19 cellular contexts compared by ENCODE assay signal in the genomic region with DNA sequence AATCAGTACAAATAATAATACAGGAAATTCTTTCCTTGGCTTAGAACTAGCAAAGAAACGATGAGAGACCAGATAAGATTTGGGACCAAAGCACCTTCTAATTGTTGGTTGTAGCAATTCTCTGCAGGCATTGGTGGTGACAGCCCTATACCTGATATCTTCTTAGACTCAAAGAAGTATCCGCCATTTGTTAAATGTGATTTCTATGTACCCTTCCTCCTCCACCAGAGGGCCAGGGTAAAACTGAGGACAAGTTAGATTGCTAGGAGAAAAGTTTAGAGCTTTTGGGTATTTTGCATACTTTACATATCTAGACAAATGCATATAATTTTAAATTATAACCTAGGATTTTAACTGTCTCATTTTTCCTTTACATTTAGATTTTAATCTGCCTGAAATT.
DNase-seq lines count a peak whose midpoint lies in the region; ATAC-seq, FAIRE-seq and TF ChIP-seq lines count a peak whose summit lies in the region.
"Had no signal": no experiment of that assay in that cellular context is flagged by ENCODE, and none has a peak within 500 bp of the region (broad histone marks: within the 10 kb centered on the region; RNA-seq: fewer than 3 reads in every experiment).

No MANE protein-coding gene starts in this region.

- TF ChIP-seq RAD21 in H1 (IDR thresholded peaks at IDR 0.05 in 1 of 2, conservative IDR thresholded peaks at IDR 0.05 in 1 of 2; ENCODE audit: low read depth in 2 of 2, low read length in 2 of 2) = peak; percentile 52 to 62

- H4K5ac ChIP-seq in H1 (ENCODE audit: insufficient read length, low read depth, low read length) = no peak overlapping the region

- H2BK5ac ChIP-seq in H1 (ENCODE audit: low read depth, low read length) = no peak overlapping the region

- no peak for TF ChIP-seq EP300 in H1 (IDR thresholded peaks at IDR 0.05; ENCODE audit: borderline replicate concordance in 1 of 2, low read depth in 2 of 2, low read length in 2 of 2)

- H3K27me3 ChIP-seq in H7 (ENCODE audit: control insufficient read depth, insufficient read depth, low read length) (no peaks in the 10 kb centered on the region), H1 (replicated peaks in 1 of 4; ENCODE audit: control insufficient read depth in 3 of 4, extremely low read depth in 1 of 4, insufficient read depth in 3 of 4, low read length in 3 of 4) (no peaks in the 10 kb centered on the region)
- H3K27me3 ChIP-seq: SJCRH30 had no signal

- H3K14ac ChIP-seq in H1 (ENCODE audit: insufficient read length) = no peak overlapping the region

- H3K56ac ChIP-seq in H1 (replicated peaks; ENCODE audit: insufficient read length, low read depth, low read length) = no peak overlapping the region

- peaks cover 22% of the 10 kb centered on the region for H3K9me3 Mint-ChIP-seq in osteocyte (ENCODE audit: unreplicated experiment)
- no peaks in the 10 kb centered on the region for H3K9me3 Mint-ChIP-seq in activated naive CD8-positive, alpha-beta T cell treated with anti-CD3 and anti-CD28 coated beads for 36 hours
- H3K9me3 Mint-ChIP-seq: T-cell had no signal

- no peak overlapping the region for H2BK15ac ChIP-seq in H1 (ENCODE audit: low read length)

- H2AFZ ChIP-seq in OCI-LY7 (ENCODE audit: low read length) (no peak overlapping the region), H1 (ENCODE audit: low read length) (no peak overlapping the region)

- H3K18ac ChIP-seq in H1 (ENCODE audit: extremely low read depth, low read length) = no peak overlapping the region

- no peak overlapping the region for H4K91ac ChIP-seq in H1 (replicated peaks; ENCODE audit: insufficient read length, low read length)

- H3K4me3 Mint-ChIP-seq in osteocyte (ENCODE audit: unreplicated experiment) = no peak overlapping the region
- H3K4me3 Mint-ChIP-seq in activated naive CD8-positive, alpha-beta T cell treated with anti-CD3 and anti-CD28 coated beads for 36 hours = no peak overlapping the region
- H3K4me3 Mint-ChIP-seq: CD4-positive, CD25-positive, alpha-beta regulatory T cell; T-cell had no signal

- H3K27ac ChIP-seq in OCI-LY7 (ENCODE audit: low read depth, low read length, poor library complexity, severe bottlenecking) (no peak overlapping the region), H1 (ENCODE audit: low read depth, low read length) (no peak overlapping the region)
- H3K27ac ChIP-seq: A549, RWPE1, SJCRH30 had no signal

- H3K9me3 ChIP-seq in OCI-LY7 (ENCODE audit: low read length) (no peaks in the 10 kb centered on the region), H1 (ENCODE audit: insufficient read depth in 2 of 2, low read depth in 1 of 2, low read length in 1 of 2) (no peaks in the 10 kb centered on the region)
- H3K9me3 ChIP-seq: A549, SJCRH30 had no signal

- H3K27me3 Mint-ChIP-seq in osteocyte (ENCODE audit: unreplicated experiment) = no peaks in the 10 kb centered on the region
- H3K27me3 Mint-ChIP-seq in activated naive CD8-positive, alpha-beta T cell treated with anti-CD3 and anti-CD28 coated beads for 36 hours = peaks cover 11% of the 10 kb centered on the region

- no peaks in the 10 kb centered on the region for H3K4me1 Mint-ChIP-seq in osteocyte (ENCODE audit: unreplicated experiment)
- no peaks in the 10 kb centered on the region for H3K4me1 Mint-ChIP-seq in activated naive CD8-positive, alpha-beta T cell treated with anti-CD3 and anti-CD28 coated beads for 36 hours
- H3K4me1 Mint-ChIP-seq: CD4-positive, CD25-positive, alpha-beta regulatory T cell; T-cell had no signal

- DNase-seq in AG09309 (ENCODE audit: low read depth) (no peak), H7 (peak; percentile 38), OCI-LY7 (ENCODE audit: low spot score) (peak; percentile 2), H1 (ENCODE audit: low read depth in 1 of 2, low spot score in 2 of 2) (no peak), osteocyte (ENCODE audit: extremely low spot score, unreplicated experiment) (no peak)
- no peak for DNase-seq in activated naive CD8-positive, alpha-beta T cell treated with anti-CD3 and anti-CD28 coated beads for 36 hours
- DNase-seq: AML-193, Calu3, NCI-H146, NCI-H2107, NCI-H446, SJCRH30, T-cell had no signal

- TF ChIP-seq CTCF in AG09309 (IDR thresholded peaks at IDR 0.05; ENCODE audit: control insufficient read depth, insufficient read depth, low read depth, low read length, missing control alignments) = peak; percentile 3
- TF ChIP-seq CTCF in OCI-LY7 (conservative IDR thresholded peaks at IDR 0.05; ENCODE audit: low read length) = peak; percentile 43; the same call in 1 of the 2 replicates
- peak in 2 of 3 experiments; percentile 15 to 36; a peak in 2 of 4 replicates for TF ChIP-seq CTCF in H1 (IDR thresholded peaks at IDR 0.05; ENCODE audit: control extremely low read depth in 1 of 3, insufficient read depth in 1 of 3, low read depth in 1 of 3, low read length in 3 of 3)
- no peak for TF ChIP-seq CTCF in osteocyte (IDR thresholded peaks at IDR 0.05)

- 75% methylated on average over 2 of the region's 2 CpGs; no CpG with 5 or more reads in 1 of the 2 experiments for WGBS in H1 (ENCODE audit: extremely low coverage in 1 of 2, insufficient coverage in 1 of 2, insufficient read length in 1 of 2, insufficient replicate concordance in 2 of 2, low coverage in 1 of 2, low lambda C conversion rate in 2 of 2, missing lambda C conversion rate in 1 of 2), 2 experiments

- H3K27ac Mint-ChIP-seq in osteocyte (ENCODE audit: unreplicated experiment) = no peak overlapping the region
- no peak overlapping the region for H3K27ac Mint-ChIP-seq in activated naive CD8-positive, alpha-beta T cell treated with anti-CD3 and anti-CD28 coated beads for 36 hours
- H3K27ac Mint-ChIP-seq: CD4-positive, CD25-positive, alpha-beta regulatory T cell; T-cell had no signal

- H3K36me3 ChIP-seq in H7 (replicated peaks; ENCODE audit: control insufficient read depth, insufficient read depth, low read length) (no peaks in the 10 kb centered on the region), OCI-LY7 (ENCODE audit: insufficient read depth, low read length) (no peaks in the 10 kb centered on the region), H1 (ENCODE audit: control insufficient read depth in 2 of 4, insufficient read depth in 4 of 4, low read length in 3 of 4) (no peaks in the 10 kb centered on the region; a peak in 1 of 8 replicates)
- H3K36me3 ChIP-seq: SJCRH30 had no signal

- ATAC-seq in GM18870 (IDR thresholded peaks at IDR 0.05; ENCODE audit: unreplicated experiment) (no peak), HG03196 (IDR thresholded peaks at IDR 0.05; ENCODE audit: unreplicated experiment) (no peak)
- ATAC-seq: A549, T-cell had no signal

- H3K23ac ChIP-seq in H1 (ENCODE audit: insufficient read length) = no peak overlapping the region

- H3K36me3 Mint-ChIP-seq in osteocyte (ENCODE audit: unreplicated experiment) = no peaks in the 10 kb centered on the region
- no peaks in the 10 kb centered on the region for H3K36me3 Mint-ChIP-seq in activated naive CD8-positive, alpha-beta T cell treated with anti-CD3 and anti-CD28 coated beads for 36 hours
- H3K36me3 Mint-ChIP-seq: CD4-positive, CD25-positive, alpha-beta regulatory T cell; T-cell had no signal

- no peak for FAIRE-seq in H1 (lab: Jason Lieb, UNC)
- FAIRE-seq: A549, H54 had no signal

- no peak overlapping the region for H3K4ac ChIP-seq in H1 (replicated peaks; ENCODE audit: insufficient read length, low read depth, low read length)

- no peak overlapping the region for H2BK120ac ChIP-seq in H1 (replicated peaks; ENCODE audit: low read depth, low read length)

- H3K79me2 ChIP-seq in OCI-LY7 (ENCODE audit: insufficient read depth, low read depth, low read length) (no peaks in the 10 kb centered on the region), H1 (ENCODE audit: control insufficient read depth in 1 of 2, insufficient read depth in 2 of 2, low read length in 2 of 2) (no peaks in the 10 kb centered on the region; a peak in 1 of 4 replicates)

- H3K4me3 ChIP-seq in AG09309 (ENCODE audit: control insufficient read depth, low read depth, low read length) (no peak overlapping the region), H7 (ENCODE audit: insufficient read depth, low read depth, low read length) (no peak overlapping the region), OCI-LY7 (ENCODE audit: low read depth, low read length, poor library complexity, severe bottlenecking) (no peak overlapping the region), H1 (ENCODE audit: extremely low read depth in 1 of 4, insufficient read depth in 2 of 4, low read depth in 3 of 4, low read length in 4 of 4) (no peak overlapping the region)
- H3K4me3 ChIP-seq: A549, SJCRH30 had no signal

- no TSS peak for BruUV-seq in OCI-LY7 (replicated peaks; lab: Mats Ljungman, UMichigan)

- H3K23me2 ChIP-seq in H1 (ENCODE audit: low read depth, low read length) = no peaks in the 10 kb centered on the region

- no peak for TF ChIP-seq POLR2A in H1 (IDR thresholded peaks at IDR 0.05; ENCODE audit: control extremely low read depth in 1 of 2, low read depth in 2 of 2, low read length in 2 of 2)

- intact Hi-C loops in OCI-LY7 (cut with micrococcal nuclease; ENCODE audit: unreplicated experiment) = no loop called here

- POLR2A ChIA-PET in OCI-LY7 (lab: Charles Lee) = no interaction called here
- POLR2A ChIA-PET in H1 (lab: Charles Lee; ENCODE audit: partially characterized antibody) = no interaction called here

- no peak overlapping the region for H2BK20ac ChIP-seq in H1 (ENCODE audit: low read length)

- H3K79me1 ChIP-seq in H1 (ENCODE audit: low read depth, low read length) = no peaks in the 10 kb centered on the region

- no peak overlapping the region for H2BK12ac ChIP-seq in H1 (ENCODE audit: low read depth, low read length)

- H3K4me1 ChIP-seq in OCI-LY7 (ENCODE audit: insufficient read depth, low read length, poor library complexity, severe bottlenecking) (no peaks in the 10 kb centered on the region), H1 (replicated peaks in 1 of 4; ENCODE audit: control insufficient read depth in 3 of 4, insufficient read depth in 4 of 4, low read length in 3 of 4) (no peaks in the 10 kb centered on the region)
- H3K4me1 ChIP-seq: A549, SJCRH30 had no signal

- H4K20me1 ChIP-seq in OCI-LY7 (ENCODE audit: insufficient read depth, low read length) (no peaks in the 10 kb centered on the region), H1 (replicated peaks in 1 of 2; ENCODE audit: control insufficient read depth in 1 of 2, insufficient read depth in 2 of 2, low read length in 2 of 2) (no peaks in the 10 kb centered on the region)

- H4K8ac ChIP-seq in H1 (ENCODE audit: extremely low read depth, insufficient read depth, low read length) = no peak overlapping the region

- H3K9me2 ChIP-seq in OCI-LY7 (ENCODE audit: insufficient read depth, low read length) = no peaks in the 10 kb centered on the region

- CTCF ChIA-PET in OCI-LY7 (lab: Charles Lee; ENCODE audit: unreplicated experiment) (no interaction called here), H1 (lab: Charles Lee; ENCODE audit: partially characterized antibody) (interaction anchor here (0.6 kb wide), 2 partner anchors 12 to 36 kb away, joined by 3 read pairs; no protein-coding TSS in a partner anchor)

- no peak overlapping the region for H2AK5ac ChIP-seq in H1 (ENCODE audit: low read depth, low read length)

- H3K4me2 ChIP-seq in OCI-LY7 (ENCODE audit: low read length) = no peak overlapping the region
- H3K4me2 ChIP-seq in H1 (ENCODE audit: insufficient read depth in 1 of 2, low read depth in 2 of 2, low read length in 2 of 2) = no peak overlapping the region
- H3K4me2 ChIP-seq: A549 had no signal

- H3K9ac ChIP-seq in H1 (replicated peaks in 1 of 4; ENCODE audit: extremely low read depth in 1 of 4, low read depth in 3 of 4, low read length in 3 of 4) = no peak overlapping the region

Comparison
In these comparisons a context has a peak if more than half of its experiments do, and no peak if none do; other contexts are left out.
1. DNase-seq: peak in H7 (single experiment) and OCI-LY7 (single experiment); none in AG09309 (single experiment), H1 (0 of 2), osteocyte (single experiment) and activated naive CD8-positive, alpha-beta T cell treated with anti-CD3 and anti-CD28 coated beads for 36 hours (single experiment).